ENCODE assay signal across 28 cellular contexts in genomic region chr18:23902396-23902795, GRCh38.
DNase-seq lines count a peak whose midpoint lies in the region; ATAC-seq and TF ChIP-seq lines count a peak whose summit lies in the region.
"Had no signal": no experiment of that assay in that cellular context is flagged by ENCODE, and none has a peak within 500 bp of the region (broad histone marks: within the 10 kb centered on the region; RNA-seq: fewer than 3 reads in every experiment).

No MANE protein-coding gene starts in this region.

- H3K36me3 ChIP-seq in tibial nerve: peaks cover 0 to 55% (median 0%) of the 10 kb centered on the region in 3 donors
- H3K36me3 ChIP-seq: BE2C, right atrium auricular region had no signal

- H3K4me3 ChIP-seq in LNCaP clone FGC (ENCODE audit: low read depth, low read length) (no peak overlapping the region), tibial nerve (no peak overlapping the region)
- H3K4me3 ChIP-seq: GM23248, left ventricle myocardium inferior, right atrium auricular region, tibial artery had no signal

- ATAC-seq in left colon: peak; percentile 86
- ATAC-seq: effector memory CD8-positive, alpha-beta T cell; stimulated activated naive CD8-positive, alpha-beta T cell treated with anti-CD3 and anti-CD28 coated beads, Interleukin-15, amount 100 ng/mL, for 72 hours; T-helper 17 cell had no signal

- DNase-seq in DMS153 treated with DMSO at 0.1 percent for 48 hours (lab: John Stamatoyannopoulos, UW; ENCODE audit: unreplicated experiment) (peak; percentile 55), LNCaP clone FGC (ENCODE audit: low read depth) (peak; percentile 81), NCI-H510A treated with DMSO at 0.1 percent for 48 hours (lab: John Stamatoyannopoulos, UW) (peak; percentile 65), left colon (peak in 1 of 2 donors; percentile 61), D341Med (ENCODE audit: low spot score) (no peak), substantia nigra (lab: John Stamatoyannopoulos, UW) (no peak), tibial nerve (ENCODE audit: low spot score in 2 of 2) (no peak)
- DNase-seq: ACHN; activated CD4-positive, alpha-beta T cell treated with anti-CD3 and anti-CD28 coated beads, Interleukin-2, amount 50 U/mL, for 48 hours; activated naive CD4-positive, alpha-beta T cell treated with Interleukin-2 at 50 U/mL for 16 hours; BE2C; caudate nucleus; CD8-positive, alpha-beta memory T cell; effector memory CD8-positive, alpha-beta T cell; GF-D8; GM23248; Kasumi-1; left ventricle myocardium inferior; mesendoderm; NCI-H1930; NCI-H524; posterior cingulate gyrus; Right ventricle myocardium superior; stimulated activated CD4-positive, alpha-beta T cell treated with anti-CD3 and anti-CD28 coated beads, Interleukin-1b, Interleukin-23, amount 100 ng/mL, for 48 hours; stimulated activated naive CD8-positive, alpha-beta T cell treated with anti-CD3 and anti-CD28 coated beads, Interleukin-15, amount 100 ng/mL, for 72 hours; T-helper 17 cell; tibial artery had no signal

- TF ChIP-seq EP300 in tibial nerve (IDR thresholded peaks at IDR 0.05): no peak

- intact Hi-C loops in left colon (cut with DNase I, micrococcal nuclease): no loop called here

- TF ChIP-seq POLR2A in tibial nerve (IDR thresholded peaks at IDR 0.05): no peak

- TF ChIP-seq CTCF in LNCaP clone FGC (IDR thresholded peaks at IDR 0.05; ENCODE audit: control insufficient read depth, extremely low read depth, insufficient read depth): no peak
- TF ChIP-seq CTCF in tibial nerve (IDR thresholded peaks at IDR 0.05): no peak

- no peaks in the 10 kb centered on the region for H3K27me3 ChIP-seq in tibial nerve
- H3K27me3 ChIP-seq: BE2C, right atrium auricular region, tibial artery had no signal

- H3K4me1 ChIP-seq in tibial nerve: no peaks in the 10 kb centered on the region
- H3K4me1 ChIP-seq: BE2C, right atrium auricular region, tibial artery had no signal

- H3K27ac ChIP-seq in substantia nigra (ENCODE audit: low read depth, low read length, poor library complexity, severe bottlenecking) (no peak overlapping the region), tibial nerve (no peak overlapping the region)
- H3K27ac ChIP-seq: GM23248, left ventricle myocardium inferior, right atrium auricular region, tibial artery had no signal

- no peaks in the 10 kb centered on the region for H3K9me3 ChIP-seq in tibial nerve
- H3K9me3 ChIP-seq: BE2C, left ventricle myocardium inferior, right atrium auricular region, tibial artery had no signal

- WGBS in tibial nerve, 2 donors: 94 to 97% methylated on average over 2 of the region's 2 CpGs

Comparison
In these comparisons a context has a peak if more than half of its experiments do, and no peak if none do; other contexts are left out.
1. DNase-seq: peak in DMS153 treated with DMSO at 0.1 percent for 48 hours (single experiment), LNCaP clone FGC (single experiment) and NCI-H510A treated with DMSO at 0.1 percent for 48 hours (single experiment); none in D341Med (single experiment), substantia nigra (0 of 49) and tibial nerve (0 of 2).